In the genomic region with DNA sequence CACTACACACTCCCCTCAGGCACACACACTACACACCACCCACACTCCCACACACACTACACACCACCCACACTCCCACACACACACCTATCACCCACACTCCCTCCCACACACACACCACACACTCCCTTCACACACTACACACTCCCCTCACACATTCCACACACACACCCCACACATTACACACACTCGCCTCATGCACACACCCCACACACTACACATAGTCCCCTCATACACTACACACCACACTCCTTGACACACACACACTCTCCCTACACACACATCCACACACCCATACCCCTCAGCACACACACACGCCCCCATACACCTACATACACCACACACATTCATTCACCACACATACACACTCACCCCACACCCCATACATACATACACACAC, we compare ENCODE assay signal across 16 cellular contexts. TPM values are rescaled to one million over a fixed set of nuclear protein-coding genes. Genes with fewer than 3 reads are reported as not detected.
A peak's percentile ranks its signal among the peaks of the same experiment; 100 is the strongest.
DNase-seq lines count a peak whose midpoint lies in the region; ATAC-seq and TF ChIP-seq lines count a peak whose summit lies in the region.
"Had no signal": no experiment of that assay in that cellular context is flagged by ENCODE, and none has a peak within 500 bp of the region (broad histone marks: within the 10 kb centered on the region; RNA-seq: fewer than 3 reads in every experiment).

No MANE protein-coding gene starts in this region.

- peaks cover 44 to 86% (median 69%) of the 10 kb centered on the region in 10 experiments for H3K4me1 ChIP-seq in BLaER1 treated with 17β-estradiol and CSF1 and Interleukin-3, amounts not matched to agents 10 nM and 100 nM
- peaks cover 35% of the 10 kb centered on the region for H3K4me1 ChIP-seq in mesenchymal stem cell (ENCODE audit: control insufficient read depth, insufficient read depth, low read depth, low read length)

- ATAC-seq in T-helper 17 cell (no peak), HG03039 (IDR thresholded peaks at IDR 0.05; ENCODE audit: unreplicated experiment) (no peak)

- no peaks in the 10 kb centered on the region for H3K79me1 ChIP-seq in mesenchymal stem cell (replicated peaks; ENCODE audit: low read length, poor library complexity, severe bottlenecking)

- no peak overlapping the region for H3K4me3 ChIP-seq in BLaER1 treated with 17β-estradiol and CSF1 and Interleukin-3, amounts not matched to agents 10 nM and 100 nM
- no peak overlapping the region for H3K4me3 ChIP-seq in mesenchymal stem cell (ENCODE audit: insufficient read depth in 1 of 2, low read depth in 1 of 2, low read length in 2 of 2)
- H3K4me3 ChIP-seq: GM23248, PC-9 had no signal

- 87% methylated on average over 2 of the region's 2 CpGs for WGBS in mesenchymal stem cell

- peak overlapping the region in 1 of 2 experiments; percentile 14 for H3K18ac ChIP-seq in mesenchymal stem cell (ENCODE audit: low read depth in 1 of 2, low read length in 2 of 2)

- H3K36me3 Mint-ChIP-seq in T-helper 17 cell (ENCODE audit: low read depth): peaks cover 14% of the 10 kb centered on the region

- H3K23ac ChIP-seq in mesenchymal stem cell (ENCODE audit: low read length in 2 of 2): no peak overlapping the region

- peak overlapping the region in 1 of 2 experiments; percentile 13 for H3K4ac ChIP-seq in mesenchymal stem cell (ENCODE audit: low read depth in 1 of 2, low read length in 2 of 2)

- no peaks in the 10 kb centered on the region for H3K9me3 ChIP-seq in BLaER1 treated with 17β-estradiol and CSF1 and Interleukin-3, amounts not matched to agents 10 nM and 100 nM (replicated peaks in 1 of 11)
- no peaks in the 10 kb centered on the region for H3K9me3 ChIP-seq in T-helper 17 cell (ENCODE audit: control insufficient read depth, low read length, poor library complexity, severe bottlenecking)
- H3K9me3 ChIP-seq in mesenchymal stem cell (ENCODE audit: control insufficient read depth, low read length): no peaks in the 10 kb centered on the region
- H3K9me3 ChIP-seq: SK-N-SH had no signal

- no peak overlapping the region for H2AK5ac ChIP-seq in mesenchymal stem cell (ENCODE audit: low read length, severe bottlenecking)

- H3K14ac ChIP-seq in mesenchymal stem cell (ENCODE audit: low read length in 2 of 2): peak overlapping the region in 1 of 2 experiments; percentile 63

- H3K4me1 Mint-ChIP-seq in T-helper 17 cell: peaks cover 39% of the 10 kb centered on the region

- H2BK5ac ChIP-seq in mesenchymal stem cell (ENCODE audit: low read depth, low read length, poor library complexity, severe bottlenecking): no peak overlapping the region

- H3K4me2 ChIP-seq in BLaER1 treated with 17β-estradiol and CSF1 and Interleukin-3, amounts not matched to agents 10 nM and 100 nM: peak overlapping the region in 7 of 11 experiments; percentile 68 to 96 (median 90); a peak in 12 of 22 replicates
- no peak overlapping the region for H3K4me2 ChIP-seq in mesenchymal stem cell (ENCODE audit: low read length, poor library complexity, severe bottlenecking)
- H3K4me2 ChIP-seq: KMS-11, PC-9, SK-N-SH had no signal

- TF ChIP-seq CTCF in 22Rv1 (IDR thresholded peaks at IDR 0.05): no peak

- peaks cover 0 to 54% (median 0%) of the 10 kb centered on the region in 11 experiments; a peak in 7 of 22 replicates for H3K27me3 ChIP-seq in BLaER1 treated with 17β-estradiol and CSF1 and Interleukin-3, amounts not matched to agents 10 nM and 100 nM
- no peaks in the 10 kb centered on the region for H3K27me3 ChIP-seq in mesenchymal stem cell (ENCODE audit: control insufficient read depth in 1 of 2, insufficient read depth in 1 of 2, low read length in 2 of 2)

- peaks cover 0 to 41% (median 0%) of the 10 kb centered on the region in 11 experiments; a peak in 5 of 22 replicates for H4K20me1 ChIP-seq in BLaER1 treated with 17β-estradiol and CSF1 and Interleukin-3, amounts not matched to agents 10 nM and 100 nM

- H3K27ac ChIP-seq in 22Rv1 (peak overlapping the region; percentile 100; the same call in 1 of the 2 replicates), mesenchymal stem cell (ENCODE audit: low read length, poor library complexity, severe bottlenecking) (no peak overlapping the region)
- no peak overlapping the region for H3K27ac ChIP-seq in BLaER1 treated with 17β-estradiol and CSF1 and Interleukin-3, amounts not matched to agents 10 nM and 100 nM
- H3K27ac ChIP-seq: GM23248, KMS-11, PC-9 had no signal

- no peak overlapping the region for H2AFZ ChIP-seq in mesenchymal stem cell (ENCODE audit: low read depth, low read length)
- H2AFZ ChIP-seq: GM23248, PC-9 had no signal

- DNase-seq in T-helper 17 cell (no peak), mesenchymal stem cell (no peak), NCI-H510A (lab: John Stamatoyannopoulos, UW) (no peak)
- no peak for DNase-seq in stimulated activated CD4-positive, alpha-beta T cell treated with anti-CD3 and anti-CD28 coated beads, Interleukin-4, amount 100 ng/mL, for 4 hours
- DNase-seq: DND-41, GDM1, GM23248, NCI-H1105, NCI-H187, NCI-H748 treated with DMSO at 0.1 percent for 48 hours, PC-9, SK-N-SH had no signal

- no peaks in the 10 kb centered on the region for H3K27me3 Mint-ChIP-seq in T-helper 17 cell

- H3K27ac Mint-ChIP-seq in T-helper 17 cell: peak overlapping the region; percentile 60

- peak overlapping the region; percentile 27 for H4K8ac ChIP-seq in mesenchymal stem cell (ENCODE audit: low read length)

- peak overlapping the region; percentile 76 for H4K91ac ChIP-seq in mesenchymal stem cell (ENCODE audit: low read length)

- H2BK120ac ChIP-seq in mesenchymal stem cell (ENCODE audit: low read depth, low read length): no peak overlapping the region

- no peak overlapping the region for H2BK15ac ChIP-seq in mesenchymal stem cell (ENCODE audit: low read depth, poor library complexity, severe bottlenecking)

- H2BK12ac ChIP-seq in mesenchymal stem cell (ENCODE audit: low read length in 2 of 2): peak overlapping the region in 1 of 2 experiments; percentile 48

- H3K4me3 Mint-ChIP-seq in T-helper 17 cell: no peak overlapping the region

- no peak overlapping the region for H3K9ac ChIP-seq in BLaER1 treated with 17β-estradiol and CSF1 and Interleukin-3, amounts not matched to agents 10 nM and 100 nM
- H3K9ac ChIP-seq in mesenchymal stem cell (ENCODE audit: low read length): no peak overlapping the region
- H3K9ac ChIP-seq: GM23248, KMS-11, SK-N-SH had no signal

- no peaks in the 10 kb centered on the region for H3K36me3 ChIP-seq in BLaER1 treated with 17β-estradiol and CSF1 and Interleukin-3, amounts not matched to agents 10 nM and 100 nM
- peaks cover 12 to 54% of the 10 kb centered on the region in 2 experiments for H3K36me3 ChIP-seq in mesenchymal stem cell (ENCODE audit: control insufficient read depth in 1 of 2, insufficient read depth in 2 of 2, low read depth in 1 of 2, low read length in 2 of 2)

RNA-seq across cellular contexts. Expression of a gene that starts 31.0 kb away (rescaled TPM):
- total RNA-seq in T-helper 17 cell: 10 to 100 TPM; 24.5 to 25.2 TPM
- polyA plus RNA-seq in mesenchymal stem cell (2013, experiment 1 of 2): 115 TPM
- polyA plus RNA-seq in mesenchymal stem cell (2013, experiment 2 of 2): 113 TPM

RNA-seq across cellular contexts. Expression of a gene that starts 50.8 kb away (rescaled TPM):
- 10 to 100 TPM; 30.4 to 37.4 TPM for total RNA-seq in T-helper 17 cell
- 49.9 TPM for polyA plus RNA-seq in mesenchymal stem cell (2013, experiment 1 of 2)
- 50.5 TPM for polyA plus RNA-seq in mesenchymal stem cell (2013, experiment 2 of 2)
